In the genomic region with DNA sequence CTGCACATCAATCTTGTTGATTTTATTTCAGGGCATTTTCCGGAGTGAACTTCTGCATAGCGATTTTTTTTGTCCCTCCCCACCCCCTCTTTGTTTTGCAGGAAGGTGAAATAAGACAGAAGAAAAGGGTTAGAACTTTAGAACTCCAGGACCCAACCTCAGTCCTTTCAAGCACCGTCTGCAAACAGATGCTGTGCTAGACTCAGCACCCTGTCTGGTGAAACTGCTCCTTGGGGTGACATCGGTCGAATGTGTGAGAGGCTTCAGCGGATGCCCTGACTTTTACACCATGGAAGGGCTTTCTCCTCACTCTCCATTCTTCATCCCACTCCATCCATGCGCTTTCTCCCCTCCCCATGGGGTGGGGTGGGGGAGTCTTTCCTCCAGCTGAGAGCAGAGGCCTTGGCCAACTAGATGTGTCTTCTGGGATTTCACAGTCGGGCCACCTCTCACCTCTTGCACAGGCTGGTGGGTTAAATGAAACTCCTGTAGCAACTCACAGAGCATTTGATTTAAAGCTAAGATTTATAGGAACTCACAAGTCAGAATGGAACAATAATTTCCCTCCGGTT, we compare ENCODE assay signal across 8 cellular contexts. TPM values are rescaled to one million over a fixed set of nuclear protein-coding genes. Genes with fewer than 3 reads are reported as not detected.
DNase-seq lines count a peak whose midpoint lies in the region; ATAC-seq, FAIRE-seq and TF ChIP-seq lines count a peak whose summit lies in the region.

No MANE protein-coding gene starts in this region.

- no peak for TF ChIP-seq POLR2A in endothelial cell of umbilical vein (IDR thresholded peaks at IDR 0.05; ENCODE audit: low read depth, low read length)

- FAIRE-seq in endothelial cell of umbilical vein (lab: Jason Lieb, UNC): no peak

- no peaks in the 10 kb centered on the region for H3K9me3 ChIP-seq in endothelial cell of umbilical vein (replicated peaks; ENCODE audit: control insufficient read depth, insufficient read depth, low read length)
- no peaks in the 10 kb centered on the region for H3K9me3 ChIP-seq in skeletal muscle satellite cell (replicated peaks; ENCODE audit: low read length)

- POLR2A ChIA-PET in endothelial cell of umbilical vein (lab: Charles Lee): no interaction called here

- dilution Hi-C loops in endothelial cell of umbilical vein (cut with MboI; ENCODE audit: extremely low pct_ligation_motif_present, low sequenced_read_pairs): no loop called here

- no TSS peak for BruUV-seq in endothelial cell of umbilical vein (replicated peaks; lab: Mats Ljungman, UMichigan)

- H3K4me2 ChIP-seq in endothelial cell of umbilical vein (ENCODE audit: insufficient read depth, low read length) (peak overlapping the region; percentile 86), skeletal muscle satellite cell (ENCODE audit: low read length) (peak overlapping the region; percentile 79)

- H2AFZ ChIP-seq in endothelial cell of umbilical vein (ENCODE audit: low read depth, low read length): peak overlapping the region; percentile 76

- H3K9me1 ChIP-seq in endothelial cell of umbilical vein (replicated peaks; ENCODE audit: control insufficient read depth, extremely low read depth, insufficient read depth, low read length): no peaks in the 10 kb centered on the region

- peak overlapping the region; percentile 59 for H3K4me3 ChIP-seq in H7 (ENCODE audit: insufficient read depth, low read depth, low read length)
- H3K4me3 ChIP-seq in endothelial cell of umbilical vein (replicated peaks in 1 of 3; ENCODE audit: insufficient read depth in 1 of 3, low read depth in 1 of 3, low read length in 3 of 3): peak overlapping the region; percentile 33 to 66 (median 39)
- H3K4me3 ChIP-seq in skeletal muscle satellite cell (ENCODE audit: low read length): no peak overlapping the region

- H3K79me2 ChIP-seq in endothelial cell of umbilical vein (ENCODE audit: control insufficient read depth, insufficient read depth, low read length): no peaks in the 10 kb centered on the region

- H3K9ac ChIP-seq in endothelial cell of umbilical vein (replicated peaks; ENCODE audit: extremely low read depth, insufficient read depth, low read length): no peak overlapping the region
- H3K9ac ChIP-seq in skeletal muscle satellite cell (ENCODE audit: low read depth, low read length): no peak overlapping the region

- H4K20me1 ChIP-seq in endothelial cell of umbilical vein (replicated peaks; ENCODE audit: control insufficient read depth, extremely low read depth, insufficient read depth, low read length): no peaks in the 10 kb centered on the region

- H3K27ac ChIP-seq in endothelial cell of umbilical vein (ENCODE audit: insufficient read depth, low read depth, low read length): no peak overlapping the region

- peaks cover 29% of the 10 kb centered on the region for H3K27me3 ChIP-seq in H7 (ENCODE audit: control insufficient read depth, insufficient read depth, low read length)
- H3K27me3 ChIP-seq in endothelial cell of umbilical vein (ENCODE audit: control insufficient read depth in 2 of 2, insufficient read depth in 2 of 2, low read length in 2 of 2): peaks cover 2 to 5% of the 10 kb centered on the region in 2 experiments
- peaks cover 76% of the 10 kb centered on the region for H3K27me3 ChIP-seq in skeletal muscle satellite cell (ENCODE audit: control insufficient read depth, insufficient read depth, low read length)

- ATAC-seq in GM21723 (IDR thresholded peaks at IDR 0.05; ENCODE audit: unreplicated experiment) (no peak), HG03469 (IDR thresholded peaks at IDR 0.05; ENCODE audit: unreplicated experiment) (no peak)

- TF ChIP-seq CTCF in endothelial cell of umbilical vein (IDR thresholded peaks at IDR 0.05; ENCODE audit: extremely low read depth in 1 of 2, insufficient read depth in 1 of 2, low read depth in 1 of 2, low read length in 2 of 2): no peak

- DNase-seq in H7: no peak
- DNase-seq in activated CD4-positive, alpha-beta T cell treated with anti-CD3 and anti-CD28 coated beads, Interleukin-2, amount 50 U/mL, for 4 hours: peak; percentile 10 to 16
- no peak for DNase-seq in endothelial cell of umbilical vein (ENCODE audit: low read depth, low spot score)
- no peak for DNase-seq in NCI-H2227 treated with DMSO at 0.1 percent for 48 hours (lab: John Stamatoyannopoulos, UW)
- no peak for DNase-seq in central memory CD4-positive, alpha-beta T cell

- H3K36me3 ChIP-seq in H7 (replicated peaks; ENCODE audit: control insufficient read depth, insufficient read depth, low read length): no peaks in the 10 kb centered on the region
- H3K36me3 ChIP-seq in endothelial cell of umbilical vein (ENCODE audit: control insufficient read depth in 2 of 2, extremely low read depth in 1 of 2, insufficient read depth in 2 of 2, low read length in 2 of 2): no peaks in the 10 kb centered on the region
- no peaks in the 10 kb centered on the region for H3K36me3 ChIP-seq in skeletal muscle satellite cell (ENCODE audit: insufficient read depth, low read length)

- CTCF ChIA-PET in endothelial cell of umbilical vein (lab: Charles Lee): interaction anchor here (0.9 to 1.1 kb wide), 4 partner anchors 9 to 478 kb away, joined by 3 to 5 read pairs (median 4); no protein-coding TSS in a partner anchor

- intact Hi-C loops in endothelial cell of umbilical vein (cut with micrococcal nuclease): loop anchor here (5.0 kb wide), 1 partner anchor 55 kb away; no protein-coding TSS in a partner anchor

- H3K4me1 ChIP-seq in endothelial cell of umbilical vein (ENCODE audit: control insufficient read depth, extremely low read depth, insufficient read depth, low read length): peaks cover 9% of the 10 kb centered on the region
- H3K4me1 ChIP-seq in skeletal muscle satellite cell (ENCODE audit: control insufficient read depth, insufficient read depth, low read length): no peaks in the 10 kb centered on the region

TF ChIP-seq in endothelial cell of umbilical vein, 7 proteins besides CTCF, POLR2A, EP300 and RAD21:
- TF ChIP-seq EZH2 (IDR thresholded peaks at IDR 0.05; ENCODE audit: borderline replicate concordance, low read depth, low read length, severe bottlenecking): no peak
- TF ChIP-seq, protein P1, sequence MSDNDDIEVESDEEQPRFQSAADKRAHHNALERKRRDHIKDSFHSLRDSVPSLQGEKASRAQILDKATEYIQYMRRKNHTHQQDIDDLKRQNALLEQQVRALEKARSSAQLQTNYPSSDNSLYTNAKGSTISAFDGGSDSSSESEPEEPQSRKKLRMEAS (IDR thresholded peaks at IDR 0.05; ENCODE audit: insufficient read depth, insufficient read length): no peak
- no peak for TF ChIP-seq FOS (IDR thresholded peaks at IDR 0.05; ENCODE audit: borderline replicate concordance, insufficient read depth, low read length)

RNA-seq across cellular contexts. Expression of a gene that starts 43.3 kb away (rescaled TPM):
- total RNA-seq in H7 (2014; rRNA removed; shearing (Covaris generic)): 0.03 and 0.11 TPM in 2 replicates
- not detected in 2 replicates for total RNA-seq in endothelial cell of umbilical vein
- not detected in 2 replicates for polyA plus RNA-seq in endothelial cell of umbilical vein
- not detected in 2 replicates for polyA plus RNA-seq in endothelial cell of umbilical vein (2011; cell fraction: cytosol; rRNA removed)
- polyA plus RNA-seq in endothelial cell of umbilical vein (2011; cell fraction: nucleus; rRNA removed): not detected in 2 replicates
- not detected in 2 replicates for polyA plus RNA-seq in endothelial cell of umbilical vein (2012)
- not detected in 2 replicates for polyA minus RNA-seq in endothelial cell of umbilical vein
- polyA minus RNA-seq in endothelial cell of umbilical vein (2011; cell fraction: cytosol; rRNA and poly(A)+ RNA removed): not detected
- polyA minus RNA-seq in endothelial cell of umbilical vein (2011; cell fraction: nucleus; rRNA and poly(A)+ RNA removed): not detected in 2 replicates
- not detected in 2 replicates for total RNA-seq in skeletal muscle satellite cell (2012; rRNA removed)

Comparison
In these comparisons a context has a peak if more than half of its experiments do, and no peak if none do; other contexts are left out.
1. DNase-seq: peak in activated CD4-positive, alpha-beta T cell treated with anti-CD3 and anti-CD28 coated beads, Interleukin-2, amount 50 U/mL, for 4 hours (2 of 2); none in H7 (single experiment), endothelial cell of umbilical vein (single experiment), NCI-H2227 treated with DMSO at 0.1 percent for 48 hours (single experiment) and central memory CD4-positive, alpha-beta T cell (single experiment).